Comparison of ENCODE assay signal across 8 cellular contexts in the genomic region with DNA sequence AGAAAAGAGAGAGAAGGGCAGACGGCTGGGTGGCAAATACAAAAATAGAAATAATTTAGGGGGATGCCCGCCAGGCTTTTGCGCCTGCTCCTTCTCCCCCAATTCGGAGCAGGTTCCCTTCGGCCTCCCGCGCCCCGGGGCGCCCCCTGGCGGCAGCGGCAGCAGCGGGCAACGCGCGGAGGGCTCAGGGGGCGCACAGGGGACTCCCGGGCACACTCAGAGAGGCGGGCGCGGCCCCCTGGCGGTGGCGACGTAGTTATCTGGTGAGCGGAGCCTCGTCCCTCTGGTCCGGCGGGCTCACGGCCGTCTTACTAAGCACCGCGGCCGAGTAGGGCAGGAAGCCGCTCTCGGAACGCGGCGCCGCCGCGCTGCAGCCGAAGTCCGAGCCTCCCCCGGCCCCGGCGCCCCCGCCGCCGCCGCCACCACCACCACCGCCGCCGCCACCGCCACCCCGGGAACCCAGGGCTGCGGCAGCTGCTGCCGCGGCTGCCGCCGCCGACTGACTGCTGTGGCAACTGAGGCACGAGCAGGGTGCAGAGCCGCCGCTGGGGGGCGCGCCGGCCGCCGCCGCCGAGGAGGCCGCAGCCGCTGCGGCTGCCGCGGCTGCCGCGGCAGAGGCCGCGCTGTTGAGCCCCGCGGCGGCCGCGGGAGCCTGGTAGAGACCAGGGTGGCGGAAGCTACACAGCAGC. TPM values are rescaled to one million over a fixed set of nuclear protein-coding genes. Genes with fewer than 3 reads are reported as not detected.
DNase-seq lines count a peak whose midpoint lies in the region; ATAC-seq and TF ChIP-seq lines count a peak whose summit lies in the region.

No MANE protein-coding gene starts in this region.

- no peaks in the 10 kb centered on the region for H3K9me2 ChIP-seq in SK-N-SH

- peaks cover 15% of the 10 kb centered on the region for H3K9me3 ChIP-seq in Caco-2
- H3K9me3 ChIP-seq in HUES6 (ENCODE audit: control insufficient read depth, insufficient read depth, low read depth, low read length): no peaks in the 10 kb centered on the region
- H3K9me3 ChIP-seq in SK-N-SH: no peaks in the 10 kb centered on the region
- H3K9me3 ChIP-seq in esophagus muscularis mucosa: peaks cover 0 to 3% (median 0%) of the 10 kb centered on the region in 4 donors
- H3K9me3 ChIP-seq in neutrophil: peaks cover 9% of the 10 kb centered on the region

- H3K9me3 Mint-ChIP-seq in Caco-2 (ENCODE audit: unreplicated experiment): no peaks in the 10 kb centered on the region

- peaks cover 5% of the 10 kb centered on the region for H3K36me3 Mint-ChIP-seq in Caco-2 (ENCODE audit: insufficient read depth, unreplicated experiment)

- peaks cover 3% of the 10 kb centered on the region for H3F3A ChIP-seq in SK-N-SH (replicated peaks; ENCODE audit: insufficient read depth)

- TF ChIP-seq CTCF in Caco-2 (IDR thresholded peaks at IDR 0.05; ENCODE audit: insufficient read depth in 1 of 2, low read depth in 1 of 2, low read length in 1 of 2, severe bottlenecking in 1 of 2, unreplicated experiment in 1 of 2) (peak; percentile 78 to 97), SK-N-SH (IDR thresholded peaks at IDR 0.05) (peak; percentile 87), esophagus muscularis mucosa (IDR thresholded peaks at IDR 0.05) (peak in 1 of 3 experiments; percentile 54), neutrophil (IDR thresholded peaks at IDR 0.05) (peak; percentile 57)

- CTCF ChIA-PET in Caco-2 (lab: Charles Lee) (interaction anchor here (0.7 to 1.3 kb wide), 6 partner anchors 16 to 715 kb away, joined by 3 to 6 read pairs (median 3); no protein-coding TSS in a partner anchor), SK-N-SH (lab: Yijun Ruan, JAX) (interaction anchor here (0.7 to 12.1 kb wide), 50 partner anchors 9 to 878 kb away, joined by 3 to 262 read pairs (median 4); partner anchors contain the start of genes HOXD13 and LNPK)

- TF ChIP-seq RAD21 in SK-N-SH (IDR thresholded peaks at IDR 0.05; ENCODE audit: low read length): peak; percentile 63

- no peaks in the 10 kb centered on the region for H3K36me3 ChIP-seq in Caco-2 (ENCODE audit: control insufficient read depth, insufficient read depth, low read length)
- no peaks in the 10 kb centered on the region for H3K36me3 ChIP-seq in HUES6 (ENCODE audit: control insufficient read depth, insufficient read depth, low read length)
- H3K36me3 ChIP-seq in SK-N-SH (replicated peaks in 1 of 2; ENCODE audit: control insufficient read depth in 1 of 2, insufficient read depth in 2 of 2, low read length in 1 of 2): no peaks in the 10 kb centered on the region
- H3K36me3 ChIP-seq in esophagus muscularis mucosa: no peaks in the 10 kb centered on the region
- H3K36me3 ChIP-seq in neutrophil: no peaks in the 10 kb centered on the region

- H3K27me3 Mint-ChIP-seq in Caco-2 (ENCODE audit: insufficient read depth, unreplicated experiment): peaks cover 56% of the 10 kb centered on the region

- H4K20me1 ChIP-seq in SK-N-SH (ENCODE audit: insufficient read depth): peaks cover 17% of the 10 kb centered on the region; the same call in 1 of the 2 replicates

- 0% methylated on average over 19 of the region's 85 CpGs for WGBS in SK-N-SH (ENCODE audit: low lambda C conversion rate)
- WGBS in esophagus muscularis mucosa: 2% methylated on average over 21 of the region's 85 CpGs

- intact Hi-C loops in Caco-2 (cut with micrococcal nuclease; ENCODE audit: unreplicated experiment) (loop anchor here (1.0 to 10.0 kb wide), 4 partner anchors 77 to 390 kb away; partner anchors contain the start of gene LNPK), esophagus muscularis mucosa (cut with DNase I) (loop anchor here (5.0 to 10.0 kb wide), 2 partner anchors 713 to 1745 kb away; partner anchors contain the start of gene SP9)

- TF ChIP-seq EP300 in SK-N-SH (IDR thresholded peaks at IDR 0.05; ENCODE audit: borderline replicate concordance in 1 of 2, low read depth in 1 of 2, low read length in 1 of 2) (no peak), esophagus muscularis mucosa (IDR thresholded peaks at IDR 0.05) (no peak)

- H2AFZ ChIP-seq in SK-N-SH (ENCODE audit: low read depth): no peak overlapping the region

- H3K9ac ChIP-seq in HUES6 (ENCODE audit: low read length) (no peak overlapping the region), SK-N-SH (no peak overlapping the region)

- ATAC-seq in HG02763 (IDR thresholded peaks at IDR 0.05; ENCODE audit: unreplicated experiment): no peak

- TF ChIP-seq POLR2A in esophagus muscularis mucosa (IDR thresholded peaks at IDR 0.05; ENCODE audit: low read depth): no peak

- peaks cover 3% of the 10 kb centered on the region; the same call in 1 of the 2 replicates for H3K4me1 ChIP-seq in Caco-2
- peaks cover 29% of the 10 kb centered on the region for H3K4me1 ChIP-seq in HUES6 (ENCODE audit: control insufficient read depth, insufficient read depth, low read length)
- H3K4me1 ChIP-seq in SK-N-SH (ENCODE audit: control insufficient read depth in 1 of 2, insufficient read depth in 2 of 2, low read depth in 1 of 2, low read length in 1 of 2): peaks cover 0 to 23% of the 10 kb centered on the region in 2 experiments; a peak in 1 of 4 replicates
- peaks cover 18 to 49% (median 45%) of the 10 kb centered on the region in 4 donors for H3K4me1 ChIP-seq in esophagus muscularis mucosa
- H3K4me1 ChIP-seq in neutrophil (ENCODE audit: control insufficient read depth in 1 of 2, insufficient read depth in 1 of 2, low read depth in 1 of 2, low read length in 1 of 2): peaks cover 58 to 61% of the 10 kb centered on the region in 2 experiments

- DNase-seq in Caco-2 (peak; percentile 77 to 84), SK-N-SH (peak; percentile 95), esophagus muscularis mucosa (ENCODE audit: extremely low spot score) (no peak), mucosa of gallbladder (ENCODE audit: low spot score) (no peak), KG1 (lab: John Stamatoyannopoulos, UW) (no peak)

- peak overlapping the region; percentile 33 for H3K4me3 ChIP-seq in Caco-2 (ENCODE audit: low read depth, low read length)
- peak overlapping the region; percentile 62 for H3K4me3 ChIP-seq in HUES6 (ENCODE audit: low read depth, low read length)
- peak overlapping the region; percentile 39 to 52 for H3K4me3 ChIP-seq in SK-N-SH (ENCODE audit: low read depth in 2 of 2, low read length in 1 of 2)
- peak overlapping the region; percentile 26 to 48 (median 38) for H3K4me3 ChIP-seq in esophagus muscularis mucosa
- H3K4me3 ChIP-seq in neutrophil (ENCODE audit: low read depth in 1 of 2, low read length in 1 of 2): peak overlapping the region; percentile 50 to 58

- peaks cover 15% of the 10 kb centered on the region for H3K4me1 Mint-ChIP-seq in Caco-2 (ENCODE audit: low read depth, unreplicated experiment)

- no TSS peak for BruUV-seq in Caco-2 (replicated peaks; lab: Mats Ljungman, UMichigan)

- H3K27me3 ChIP-seq in Caco-2 (replicated peaks; ENCODE audit: control insufficient read depth, insufficient read depth, low read length) (peaks cover 12% of the 10 kb centered on the region), HUES6 (ENCODE audit: control insufficient read depth, insufficient read depth, low read length) (peaks cover 96% of the 10 kb centered on the region), SK-N-SH (ENCODE audit: insufficient read depth) (peaks cover 70% of the 10 kb centered on the region), esophagus muscularis mucosa (peaks cover 0 to 100% (median 89%) of the 10 kb centered on the region in 4 donors), neutrophil (peaks cover 100% of the 10 kb centered on the region)

- no peaks in the 10 kb centered on the region for H3K79me2 ChIP-seq in SK-N-SH (ENCODE audit: insufficient read depth)

- H3K27ac ChIP-seq in HUES6 (ENCODE audit: low read depth, low read length) (no peak overlapping the region), SK-N-SH (ENCODE audit: low read depth in 2 of 2, low read length in 1 of 2) (no peak overlapping the region), esophagus muscularis mucosa (replicated peaks in 1 of 4) (no peak overlapping the region), neutrophil (no peak overlapping the region)

- no peak overlapping the region for H3K27ac Mint-ChIP-seq in Caco-2 (ENCODE audit: unreplicated experiment)

- peak overlapping the region; percentile 70 for H3K4me2 ChIP-seq in SK-N-SH

- POLR2A ChIA-PET in Caco-2 (lab: Charles Lee): no interaction called here
- POLR2A ChIA-PET in SK-N-SH (lab: Yijun Ruan, JAX): interaction anchor here (0.6 to 1.1 kb wide), 2 partner anchors 78 to 393 kb away, joined by 3 read pairs; partner anchors contain the start of gene LNPK

- H3K4me3 Mint-ChIP-seq in Caco-2 (ENCODE audit: unreplicated experiment): peak overlapping the region; percentile 85

TF ChIP-seq in SK-N-SH, 30 proteins besides CTCF, POLR2A, EP300 and RAD21:
- TF ChIP-seq RCOR1 (IDR thresholded peaks at IDR 0.05; ENCODE audit: low read length) (peak; percentile 48; the same call in 1 of the 2 replicates), TCF12 (IDR thresholded peaks at IDR 0.05) (no peak), SMC3 (IDR thresholded peaks at IDR 0.05; ENCODE audit: low read depth, low read length) (peak; percentile 80)

RNA-seq across cellular contexts. Expression of gene EVX2, which starts 3.8 kb away (rescaled TPM):
- total RNA-seq in Caco-2 (2022): 0.07 TPM in 1 of 2 replicates, not detected in the other
- not detected in 2 replicates for polyA plus RNA-seq in SK-N-SH (2012; rRNA removed)
- not detected in 2 replicates for polyA plus RNA-seq in SK-N-SH (2012; cell fraction: cytosol; rRNA removed)
- 0.01 TPM in 1 of 2 replicates, not detected in the other for polyA plus RNA-seq in SK-N-SH (2012; cell fraction: nucleus; rRNA removed)
- total RNA-seq in esophagus muscularis mucosa: under 1 TPM in 1 of 4 donors, not detected in 3; 0.11 TPM
- total RNA-seq in mucosa of gallbladder: not detected

RNA-seq across cellular contexts. Expression of gene HOXD13, which starts 12.5 kb away (rescaled TPM):
- total RNA-seq in Caco-2 (2022) (not detected in 2 replicates), esophagus muscularis mucosa (not detected), mucosa of gallbladder (not detected)
- polyA plus RNA-seq in SK-N-SH (2012; rRNA removed): not detected in 2 replicates
- 0.01 TPM in 1 of 2 replicates, not detected in the other for polyA plus RNA-seq in SK-N-SH (2012; cell fraction: cytosol; rRNA removed)
- polyA plus RNA-seq in SK-N-SH (2012; cell fraction: nucleus; rRNA removed): not detected in 2 replicates

RNA-seq across cellular contexts. Expression of gene HOXD12, which starts 19.6 kb away (rescaled TPM):
- not detected in 2 replicates for total RNA-seq in Caco-2 (2022)
- polyA plus RNA-seq in SK-N-SH (2012; rRNA removed): not detected in 2 replicates
- polyA plus RNA-seq in SK-N-SH (2012; cell fraction: cytosol; rRNA removed): not detected in 2 replicates
- not detected in 2 replicates for polyA plus RNA-seq in SK-N-SH (2012; cell fraction: nucleus; rRNA removed)
- not detected for total RNA-seq in esophagus muscularis mucosa
- total RNA-seq in mucosa of gallbladder: not detected

RNA-seq across cellular contexts. Expression of gene HOXD11, which starts 27.1 kb away (rescaled TPM):
- total RNA-seq in Caco-2 (2022) (not detected in 2 replicates), esophagus muscularis mucosa (not detected), mucosa of gallbladder (not detected)
- not detected in 2 replicates for polyA plus RNA-seq in SK-N-SH (2012; rRNA removed)
- polyA plus RNA-seq in SK-N-SH (2012; cell fraction: cytosol; rRNA removed): not detected in 2 replicates
- polyA plus RNA-seq in SK-N-SH (2012; cell fraction: nucleus; rRNA removed): not detected in 2 replicates

RNA-seq across cellular contexts. Expression of gene HOXD10, which starts 36.6 kb away (rescaled TPM):
- not detected in 2 replicates for total RNA-seq in Caco-2 (2022)
- 0.03 and 0.10 TPM in 2 replicates for polyA plus RNA-seq in SK-N-SH (2012; rRNA removed)
- 0.04 TPM in 2 replicates for polyA plus RNA-seq in SK-N-SH (2012; cell fraction: cytosol; rRNA removed)
- 0.06 TPM in 1 of 2 replicates, not detected in the other for polyA plus RNA-seq in SK-N-SH (2012; cell fraction: nucleus; rRNA removed)
- total RNA-seq in esophagus muscularis mucosa: under 1 TPM in 2 of 4 donors, not detected in 2; 0.42 to 0.50 TPM
- not detected for total RNA-seq in mucosa of gallbladder

Comparison
In these comparisons a context has a peak if more than half of its experiments do, and no peak if none do; other contexts are left out.
1. DNase-seq: peak in Caco-2 (2 of 2) and SK-N-SH (single experiment); none in esophagus muscularis mucosa (single experiment), mucosa of gallbladder (single experiment) and KG1 (single experiment).
2. Peak in every context shown above with its lines, with median percentiles within 50 percentile points of each other: H3K4me3 ChIP-seq.